ENCODE assay signal across 11 cellular contexts in the genomic region with DNA sequence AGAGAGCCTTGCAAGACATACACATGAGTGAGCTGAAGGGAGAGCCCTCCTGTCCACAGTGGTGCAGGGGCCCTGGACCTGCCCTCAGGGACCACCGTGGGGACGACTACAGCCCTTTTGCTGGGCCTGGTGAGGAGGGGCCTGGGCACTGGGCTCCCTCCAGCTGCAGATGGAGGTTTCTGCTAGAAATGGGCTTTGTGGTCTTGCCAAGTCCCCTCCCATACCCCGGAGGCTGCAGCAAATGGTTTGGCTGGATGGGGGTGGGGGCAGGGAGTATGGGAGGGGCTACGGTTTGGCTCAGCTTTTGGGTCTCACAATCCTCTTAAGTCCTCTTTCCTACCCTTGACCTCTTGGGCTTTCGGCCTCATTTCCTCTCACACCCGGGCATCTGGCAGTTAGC. TPM values are rescaled to one million over a fixed set of nuclear protein-coding genes. Genes with fewer than 3 reads are reported as not detected.
DNase-seq lines count a peak whose midpoint lies in the region; ATAC-seq and TF ChIP-seq lines count a peak whose summit lies in the region.
"Had no signal": no experiment of that assay in that cellular context is flagged by ENCODE, and none has a peak within 500 bp of the region (broad histone marks: within the 10 kb centered on the region; RNA-seq: fewer than 3 reads in every experiment).

No MANE protein-coding gene starts in this region.

- no peaks in the 10 kb centered on the region for H3K36me3 Mint-ChIP-seq in T-helper 17 cell (ENCODE audit: low read depth)
- H3K36me3 Mint-ChIP-seq: activated naive CD4-positive, alpha-beta T cell treated with anti-CD3 and anti-CD28 coated beads, Interleukin-2, amount 50 U/mL, for 72 hours had no signal

- peaks cover 25% of the 10 kb centered on the region for H3K4me1 Mint-ChIP-seq in T-helper 17 cell

- DNase-seq in DMS 273 treated with DMSO at 0.1 percent for 48 hours (lab: John Stamatoyannopoulos, UW) (peak; percentile 25), T-helper 17 cell (no peak), iPS-NIHi7 (ENCODE audit: extremely low spot score) (peak; percentile 57), putamen (ENCODE audit: low spot score) (peak; percentile 58), COR-L47 (lab: John Stamatoyannopoulos, UW) (no peak), omental fat pad (ENCODE audit: low spot score) (no peak), DMS153 (lab: John Stamatoyannopoulos, UW) (no peak)
- DNase-seq: NCI-H2029 had no signal

- H3K4me3 Mint-ChIP-seq in T-helper 17 cell = no peak overlapping the region
- H3K4me3 Mint-ChIP-seq: B cell had no signal

- H3K27ac Mint-ChIP-seq in T-helper 17 cell = peak overlapping the region; percentile 67
- H3K27ac Mint-ChIP-seq: activated naive CD4-positive, alpha-beta T cell treated with anti-CD3 and anti-CD28 coated beads, Interleukin-2, amount 50 U/mL, for 72 hours; B cell had no signal

- no peaks in the 10 kb centered on the region for H3K9me3 ChIP-seq in T-helper 17 cell (ENCODE audit: control insufficient read depth, low read length, poor library complexity, severe bottlenecking)

- TF ChIP-seq CTCF in omental fat pad (IDR thresholded peaks at IDR 0.05) = no peak

- ATAC-seq in T-helper 17 cell (no peak), omental fat pad (ENCODE audit: low FRiP score) (no peak)
- ATAC-seq in activated CD4-positive, CD25-positive, alpha-beta regulatory T cell treated with anti-CD3 and anti-CD28 coated beads, Interleukin-2, amount 50 U/mL, for 24 hours = no peak
- ATAC-seq: activated naive CD4-positive, alpha-beta T cell treated with anti-CD3 and anti-CD28 coated beads, Interleukin-2, amount 50 U/mL, for 72 hours had no signal

- no peaks in the 10 kb centered on the region for H3K27me3 Mint-ChIP-seq in T-helper 17 cell
- H3K27me3 Mint-ChIP-seq: B cell had no signal

RNA-seq across cellular contexts. Expression of gene TET3, which starts 21.7 kb away (rescaled TPM):
- total RNA-seq in T-helper 17 cell (10 to 100 TPM; 20.3 to 22.5 TPM), omental fat pad (10 to 100 TPM in 3 of 4 donors, 1 to 10 TPM in 1; 8.6 to 17.8 (median 11.4) TPM)

Comparison
In these comparisons a context has a peak if more than half of its experiments do, and no peak if none do; other contexts are left out.
1. DNase-seq: peak in DMS 273 treated with DMSO at 0.1 percent for 48 hours (single experiment), iPS-NIHi7 (single experiment) and putamen (single experiment); none in T-helper 17 cell (0 of 3), COR-L47 (single experiment), omental fat pad (single experiment) and DMS153 (single experiment).